ENCODE assay signal across 8 cellular contexts in the genomic region with DNA sequence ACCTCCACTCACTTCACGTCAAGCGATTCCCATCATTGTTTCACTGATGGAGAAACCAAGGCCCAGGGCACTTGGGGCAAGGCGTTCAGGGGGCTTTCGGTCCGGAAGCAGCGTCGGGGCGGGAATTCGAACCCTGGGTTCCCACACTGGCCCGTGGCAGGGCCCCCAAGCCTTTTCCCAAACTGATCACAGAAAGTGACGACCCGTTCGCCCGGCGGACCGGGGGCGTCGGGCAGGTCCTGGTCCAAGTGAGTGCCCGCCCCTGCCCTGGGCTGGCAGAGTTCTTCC. TPM values are rescaled to one million over a fixed set of nuclear protein-coding genes. Genes with fewer than 3 reads are reported as not detected.
DNase-seq lines count a peak whose midpoint lies in the region; ATAC-seq and TF ChIP-seq lines count a peak whose summit lies in the region.

No MANE protein-coding gene starts in this region.

- H3K4me1 ChIP-seq in HUES48 (ENCODE audit: control insufficient read depth, insufficient read depth, low read length) = no peaks in the 10 kb centered on the region

- intact Hi-C loops in Calu3 (cut with micrococcal nuclease; ENCODE audit: unreplicated experiment) = no loop called here

- H3K9me3 ChIP-seq in HUES48 (ENCODE audit: control insufficient read depth, insufficient read depth, low read length) = no peaks in the 10 kb centered on the region

- H3K4me3 ChIP-seq in HUES48 (ENCODE audit: low read depth, low read length) = peak overlapping the region; percentile 86

- DNase-seq in Calu3 = no peak
- DNase-seq in central memory CD8-positive, alpha-beta T cell (ENCODE audit: low spot score in 2 of 2) = no peak
- DNase-seq in natural killer cell treated with Interleukin-12 subunit alpha and Interleukin-12 subunit beta and Interleukin-15 and Interleukin-18, amount 100 ng/mL, for 72 hours (ENCODE audit: low spot score) = no peak
- DNase-seq in DMS53 (lab: John Stamatoyannopoulos, UW) = no peak
- no peak for DNase-seq in omental fat pad (ENCODE audit: low spot score)
- no peak for DNase-seq in kidney glomerular epithelial cell (lab: John Stamatoyannopoulos, UW)

- H3K9me3 Mint-ChIP-seq in Calu3 (ENCODE audit: low read depth, unreplicated experiment) = no peaks in the 10 kb centered on the region
- no peaks in the 10 kb centered on the region for H3K9me3 Mint-ChIP-seq in central memory CD8-positive, alpha-beta T cell
- H3K9me3 Mint-ChIP-seq in natural killer cell treated with Interleukin-12 subunit alpha and Interleukin-12 subunit beta and Interleukin-15 and Interleukin-18, amount 100 ng/mL, for 72 hours = peaks cover 9% of the 10 kb centered on the region

- peaks cover 42% of the 10 kb centered on the region for H3K4me1 Mint-ChIP-seq in Calu3 (ENCODE audit: low read depth, unreplicated experiment)
- peaks cover 35% of the 10 kb centered on the region for H3K4me1 Mint-ChIP-seq in central memory CD8-positive, alpha-beta T cell
- peaks cover 36 to 45% of the 10 kb centered on the region in 2 donors for H3K4me1 Mint-ChIP-seq in natural killer cell treated with Interleukin-12 subunit alpha and Interleukin-12 subunit beta and Interleukin-15 and Interleukin-18, amount 100 ng/mL, for 72 hours (ENCODE audit: low read depth in 2 of 2)

- ATAC-seq in central memory CD8-positive, alpha-beta T cell (replicated peaks; ENCODE audit: extremely low read depth, poor library complexity, severe bottlenecking) = no peak
- no peak for ATAC-seq in natural killer cell treated with Interleukin-12 subunit alpha and Interleukin-12 subunit beta and Interleukin-15 and Interleukin-18, amount 100 ng/mL, for 72 hours
- ATAC-seq in omental fat pad (ENCODE audit: low FRiP score) (no peak), HG02571 (IDR thresholded peaks at IDR 0.05; ENCODE audit: unreplicated experiment) (no peak)

- no peaks in the 10 kb centered on the region for H3K27me3 ChIP-seq in HUES48 (ENCODE audit: control insufficient read depth, insufficient read depth, low read length)

- peaks cover 42% of the 10 kb centered on the region for H3K36me3 Mint-ChIP-seq in Calu3 (ENCODE audit: insufficient read depth, unreplicated experiment)
- H3K36me3 Mint-ChIP-seq in central memory CD8-positive, alpha-beta T cell (ENCODE audit: insufficient read depth) = peaks cover 22% of the 10 kb centered on the region
- H3K36me3 Mint-ChIP-seq in natural killer cell treated with Interleukin-12 subunit alpha and Interleukin-12 subunit beta and Interleukin-15 and Interleukin-18, amount 100 ng/mL, for 72 hours = peaks cover 23% of the 10 kb centered on the region

- peak overlapping the region; percentile 89 for H3K4me3 Mint-ChIP-seq in Calu3 (ENCODE audit: low read depth, unreplicated experiment)
- H3K4me3 Mint-ChIP-seq in central memory CD8-positive, alpha-beta T cell = peak overlapping the region; percentile 82
- H3K4me3 Mint-ChIP-seq in natural killer cell treated with Interleukin-12 subunit alpha and Interleukin-12 subunit beta and Interleukin-15 and Interleukin-18, amount 100 ng/mL, for 72 hours = peak overlapping the region; percentile 92

- peak overlapping the region; percentile 75 for H3K9ac ChIP-seq in HUES48 (ENCODE audit: low read depth, low read length)

- TF ChIP-seq CTCF in Calu3 (IDR thresholded peaks at IDR 0.05; ENCODE audit: unreplicated experiment) = no peak
- no peak for TF ChIP-seq CTCF in omental fat pad (IDR thresholded peaks at IDR 0.05)

- no peaks in the 10 kb centered on the region for H3K27me3 Mint-ChIP-seq in Calu3 (ENCODE audit: unreplicated experiment)
- H3K27me3 Mint-ChIP-seq in central memory CD8-positive, alpha-beta T cell = peaks cover 20% of the 10 kb centered on the region
- H3K27me3 Mint-ChIP-seq in natural killer cell treated with Interleukin-12 subunit alpha and Interleukin-12 subunit beta and Interleukin-15 and Interleukin-18, amount 100 ng/mL, for 72 hours = peaks cover 9 to 15% of the 10 kb centered on the region in 2 donors

- peak overlapping the region; percentile 100 for H3K27ac Mint-ChIP-seq in Calu3 (ENCODE audit: unreplicated experiment)
- H3K27ac Mint-ChIP-seq in central memory CD8-positive, alpha-beta T cell (ENCODE audit: low read depth) = peak overlapping the region; percentile 100
- H3K27ac Mint-ChIP-seq in natural killer cell treated with Interleukin-12 subunit alpha and Interleukin-12 subunit beta and Interleukin-15 and Interleukin-18, amount 100 ng/mL, for 72 hours = peak overlapping the region; percentile 99

- CTCF ChIA-PET in Calu3 (lab: Charles Lee) = no interaction called here

- BruUV-seq in Calu3 (replicated peaks; lab: Mats Ljungman, UMichigan) = TSS peak; percentile 94

- peak overlapping the region; percentile 99 for H3K27ac ChIP-seq in HUES48 (ENCODE audit: low read depth, low read length)

- H3K36me3 ChIP-seq in HUES48 (ENCODE audit: control insufficient read depth, insufficient read depth, low read length) = peaks cover 21% of the 10 kb centered on the region

RNA-seq across cellular contexts. Expression of gene MON1B, which starts 0.9 kb away (rescaled TPM):
- total RNA-seq in Calu3 (2022) (88.1 and 91.3 TPM in 2 replicates), omental fat pad (10 to 100 TPM; 19.0 to 27.6 (median 25.2) TPM)
- total RNA-seq in natural killer cell treated with Interleukin-12 subunit alpha and Interleukin-12 subunit beta and Interleukin-15 and Interleukin-18, amount 100 ng/mL, for 72 hours = 100 to 1,000 TPM in 1 of 2 donors, 10 to 100 TPM in 1; 87.7 to 108 TPM

RNA-seq across cellular contexts. Expression of gene SYCE1L, which starts 9.1 kb away (rescaled TPM):
- total RNA-seq in Calu3 (2022) (2.0 and 6.2 TPM in 2 replicates), omental fat pad (under 1 TPM in 3 of 4 donors, not detected in 1; 0.56 to 0.84 (median 0.69) TPM)
- total RNA-seq in natural killer cell treated with Interleukin-12 subunit alpha and Interleukin-12 subunit beta and Interleukin-15 and Interleukin-18, amount 100 ng/mL, for 72 hours = 1 to 10 TPM; 3.9 to 5.3 TPM
